In the genomic region with DNA sequence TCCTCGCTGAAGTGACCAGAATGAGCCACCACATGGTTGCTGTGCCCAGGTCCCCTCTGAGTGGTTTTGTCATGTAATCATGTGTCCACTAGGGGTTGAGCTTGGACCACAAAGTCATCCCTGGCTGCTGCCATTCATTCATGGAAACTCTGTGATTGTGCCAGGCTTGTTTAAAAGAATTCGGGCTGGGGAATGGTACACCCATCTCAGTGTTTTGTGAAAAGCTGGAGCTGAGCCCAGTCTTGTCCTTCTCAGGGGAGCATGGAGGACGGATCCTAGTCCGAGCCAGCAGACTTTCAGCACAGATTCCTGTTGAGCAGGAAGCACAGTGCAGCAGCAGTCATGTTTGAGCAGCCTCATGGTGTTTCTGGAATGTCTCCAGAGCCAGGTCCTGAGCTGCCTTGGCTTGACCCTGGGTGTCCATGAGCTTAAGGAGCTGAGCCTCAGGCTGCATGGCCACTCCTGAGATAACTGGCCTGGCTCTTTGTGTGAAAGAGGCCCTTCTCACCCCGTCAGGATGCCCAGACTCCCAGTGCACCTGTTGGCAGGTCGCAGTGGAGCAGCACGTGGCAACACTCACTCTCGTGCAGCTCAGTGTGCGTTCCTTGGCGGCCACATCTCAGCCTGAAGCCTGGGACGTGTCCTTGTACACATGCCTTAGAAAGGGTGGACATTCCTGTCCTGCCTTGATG, we compare ENCODE assay signal across 9 cellular contexts.
DNase-seq lines count a peak whose midpoint lies in the region; ATAC-seq and TF ChIP-seq lines count a peak whose summit lies in the region.
"Had no signal": no experiment of that assay in that cellular context is flagged by ENCODE, and none has a peak within 500 bp of the region (broad histone marks: within the 10 kb centered on the region; RNA-seq: fewer than 3 reads in every experiment).

No MANE protein-coding gene starts in this region.

- no peaks in the 10 kb centered on the region for H3K4me1 Mint-ChIP-seq in activated naive CD8-positive, alpha-beta T cell treated with anti-CD3 and anti-CD28 coated beads, Interleukin-2, amount 50 U/mL, for 24 hours
- H3K4me1 Mint-ChIP-seq: memory B cell had no signal

- no peaks in the 10 kb centered on the region for H3K9me3 Mint-ChIP-seq in activated naive CD8-positive, alpha-beta T cell treated with anti-CD3 and anti-CD28 coated beads, Interleukin-2, amount 50 U/mL, for 24 hours
- H3K9me3 Mint-ChIP-seq: memory B cell had no signal

- TF ChIP-seq CTCF in AG04449 (IDR thresholded peaks at IDR 0.05; ENCODE audit: insufficient read depth, low read length, missing control alignments) = peak; percentile 76
- peak; percentile 36; the same call in 1 of the 2 replicates for TF ChIP-seq CTCF in GM12875 (IDR thresholded peaks at IDR 0.05; ENCODE audit: borderline replicate concordance, insufficient read depth, low read depth, low read length)

- no peak for ATAC-seq in activated naive CD8-positive, alpha-beta T cell treated with anti-CD3 and anti-CD28 coated beads, Interleukin-2, amount 50 U/mL, for 24 hours
- ATAC-seq in HG03175 (IDR thresholded peaks at IDR 0.05; ENCODE audit: unreplicated experiment) = no peak

- H3K27ac Mint-ChIP-seq in activated naive CD8-positive, alpha-beta T cell treated with anti-CD3 and anti-CD28 coated beads, Interleukin-2, amount 50 U/mL, for 24 hours = no peak overlapping the region
- H3K27ac Mint-ChIP-seq: memory B cell had no signal

- POLR2A ChIA-PET in AG04449 (lab: Yijun Ruan, JAX) = interaction anchor here (0.6 to 3.4 kb wide), 13 partner anchors 12 to 391 kb away, joined by 3 to 25 read pairs (median 3); a partner anchor contains a TSS

- H3K36me3 ChIP-seq in adipocyte (ENCODE audit: control insufficient read depth, insufficient read depth, low read length, severe bottlenecking) = peaks cover 45% of the 10 kb centered on the region

- H3K27me3 Mint-ChIP-seq in activated naive CD8-positive, alpha-beta T cell treated with anti-CD3 and anti-CD28 coated beads, Interleukin-2, amount 50 U/mL, for 24 hours = peaks cover 4% of the 10 kb centered on the region

- no peak overlapping the region for H3K4me3 Mint-ChIP-seq in activated naive CD8-positive, alpha-beta T cell treated with anti-CD3 and anti-CD28 coated beads, Interleukin-2, amount 50 U/mL, for 24 hours
- H3K4me3 Mint-ChIP-seq: memory B cell had no signal

- DNase-seq in AG04449 (ENCODE audit: low read depth, low spot score) (peak; percentile 70), NCI-H2196 (lab: John Stamatoyannopoulos, UW; ENCODE audit: unreplicated experiment) (peak; percentile 72), adipocyte (ENCODE audit: low read depth) (peak; percentile 93), cardiac septum (ENCODE audit: low spot score) (peak; percentile 80), pulmonary artery endothelial cell (ENCODE audit: low read depth, low spot score) (peak; percentile 71)
- DNase-seq in activated naive CD8-positive, alpha-beta T cell treated with anti-CD3 and anti-CD28 coated beads, Interleukin-2, amount 50 U/mL, for 24 hours = no peak

- H3K27me3 ChIP-seq in adipocyte (replicated peaks; ENCODE audit: control insufficient read depth, insufficient read depth, low read length) = no peaks in the 10 kb centered on the region

- no peaks in the 10 kb centered on the region for H3K9me3 ChIP-seq in adipocyte (ENCODE audit: control insufficient read depth, low read length)

- peaks cover 59% of the 10 kb centered on the region for H3K4me1 ChIP-seq in adipocyte (ENCODE audit: control insufficient read depth, insufficient read depth, low read length)

- H3K4me3 ChIP-seq in AG04449 (ENCODE audit: low read depth, low read length) (no peak overlapping the region), GM12875 (ENCODE audit: low read depth, low read length) (no peak overlapping the region), adipocyte (ENCODE audit: low read length) (no peak overlapping the region)

- H3K9ac ChIP-seq in adipocyte (ENCODE audit: low read length) = peak overlapping the region; percentile 10

- CTCF ChIA-PET in AG04449 (lab: Yijun Ruan, JAX) = interaction anchor here (0.5 to 4.5 kb wide), 33 partner anchors 9 to 312 kb away, joined by 3 to 31 read pairs (median 4); no protein-coding TSS in a partner anchor

- intact Hi-C loops in cardiac septum (cut with DNase I) = loop anchor here (2.0 to 5.0 kb wide), 4 partner anchors 65 to 313 kb away; a partner anchor contains a TSS

- no peaks in the 10 kb centered on the region for H3K36me3 Mint-ChIP-seq in activated naive CD8-positive, alpha-beta T cell treated with anti-CD3 and anti-CD28 coated beads, Interleukin-2, amount 50 U/mL, for 24 hours (ENCODE audit: low read depth)
- H3K36me3 Mint-ChIP-seq: memory B cell had no signal
